8 cellular contexts compared by ENCODE assay signal in the genomic region with DNA sequence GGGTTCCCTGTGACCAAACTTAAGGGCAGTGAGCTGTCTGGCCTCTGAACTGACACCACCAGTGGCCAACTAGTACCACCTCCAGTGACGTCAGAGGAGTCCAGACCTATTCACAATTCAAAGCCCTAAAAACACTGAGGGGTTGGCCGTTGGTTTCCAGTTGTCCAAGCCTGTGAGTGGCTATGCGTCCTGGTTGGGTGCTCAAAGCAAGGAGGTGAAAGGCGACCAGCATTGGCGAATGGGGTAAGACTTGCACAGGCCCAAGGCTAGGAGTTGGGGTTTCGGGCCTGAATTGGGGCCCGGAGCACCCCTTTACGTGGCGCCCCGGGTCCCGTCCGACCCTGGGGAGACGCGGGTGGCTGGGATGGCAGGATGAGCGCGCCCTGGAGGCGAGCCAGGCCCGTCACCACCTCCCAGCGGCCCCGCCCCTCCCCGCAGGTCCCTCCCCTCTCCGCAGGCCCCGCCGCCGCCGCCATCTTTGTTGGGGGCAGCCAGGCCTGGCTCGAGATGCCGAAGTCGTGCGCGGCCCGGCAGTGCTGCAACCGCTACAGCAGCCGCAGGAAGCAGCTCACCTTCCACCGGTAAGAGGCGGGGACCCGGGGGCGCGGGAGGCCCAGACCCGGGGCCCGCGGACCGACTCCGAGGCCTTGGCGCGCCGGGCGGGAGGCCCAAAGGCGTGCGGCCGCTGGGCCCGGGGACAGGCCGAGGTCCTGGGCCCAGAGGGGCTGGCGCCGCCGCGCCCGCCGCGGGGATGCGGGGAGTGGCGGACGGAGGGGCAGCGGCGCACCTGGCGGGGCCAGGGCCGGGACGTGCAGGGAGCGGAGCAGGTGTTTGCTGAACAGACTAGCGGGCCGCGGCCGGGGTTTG. TPM values are rescaled to one million over a fixed set of nuclear protein-coding genes. Genes with fewer than 3 reads are reported as not detected.
DNase-seq lines count a peak whose midpoint lies in the region; ATAC-seq, FAIRE-seq and TF ChIP-seq lines count a peak whose summit lies in the region.

A gene with protein sequence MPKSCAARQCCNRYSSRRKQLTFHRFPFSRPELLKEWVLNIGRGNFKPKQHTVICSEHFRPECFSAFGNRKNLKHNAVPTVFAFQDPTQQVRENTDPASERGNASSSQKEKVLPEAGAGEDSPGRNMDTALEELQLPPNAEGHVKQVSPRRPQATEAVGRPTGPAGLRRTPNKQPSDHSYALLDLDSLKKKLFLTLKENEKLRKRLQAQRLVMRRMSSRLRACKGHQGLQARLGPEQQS (plus strand): TSS at position 157 of the 867 bp plus-strand sequence. CDS start 351 bp downstream, at position 508.

- H3K36me3 ChIP-seq in keratinocyte (ENCODE audit: control insufficient read depth in 2 of 2, extremely low read depth in 1 of 2, insufficient read depth in 2 of 2, low read length in 2 of 2): peaks cover 18 to 26% of the 10 kb centered on the region in 2 experiments

- TF ChIP-seq CTCF in keratinocyte (optimal IDR thresholded peaks at IDR 0.05 in 1 of 3, IDR thresholded peaks at IDR 0.05 in 1 of 3, conservative IDR thresholded peaks at IDR 0.05 in 1 of 3; ENCODE audit: extremely low read depth in 1 of 3, insufficient read depth in 2 of 3, low read length in 3 of 3): peak in 1 of 3 experiments; percentile 26

- DNase-seq in GM18507 (ENCODE audit: extremely low spot score, insufficient read length, low read depth): peak; percentile 84
- peak; percentile 80 for DNase-seq in NCI-H2196 treated with DMSO at 0.1 percent for 48 hours (lab: John Stamatoyannopoulos, UW; ENCODE audit: unreplicated experiment)
- peak; percentile 76 for DNase-seq in activated CD4-positive, CD25-positive, alpha-beta regulatory T cell treated with anti-CD3 and anti-CD28 coated beads, Interleukin-2, amount 50 U/mL, for 16 hours (ENCODE audit: low read depth, low spot score)
- DNase-seq in central memory CD4-positive, alpha-beta T cell: peak; percentile 82
- DNase-seq in keratinocyte (ENCODE audit: low read depth, low spot score): no peak
- peak; percentile 83 to 86 for DNase-seq in stimulated activated CD4-positive, alpha-beta T cell treated with anti-CD3 and anti-CD28 coated beads, Interleukin-15, amount 100 ng/mL, for 1 hour (ENCODE audit: low read depth in 1 of 2, low spot score in 1 of 2)

- peak within 1 kb of the TSS; percentile 67 for H3K27ac ChIP-seq in keratinocyte (ENCODE audit: control insufficient read depth, insufficient read depth, low read length)

- H3K27me3 ChIP-seq in keratinocyte (ENCODE audit: control insufficient read depth, extremely low read depth, insufficient read depth, low read length): no peaks in the 10 kb centered on the region

- H4K20me1 ChIP-seq in keratinocyte (ENCODE audit: control insufficient read depth, extremely low read depth, insufficient read depth, low read length): peaks cover 2% of the 10 kb centered on the region

- FAIRE-seq in A204.1 (lab: Jason Lieb, UNC) (peak; percentile 96), GM18507 (lab: Jason Lieb, UNC) (peak; percentile 86), keratinocyte (lab: Jason Lieb, UNC) (peak; percentile 20)

- H3K4me3 ChIP-seq in keratinocyte (ENCODE audit: control insufficient read depth in 2 of 3, extremely low read depth in 1 of 3, insufficient read depth in 2 of 3, low read depth in 1 of 3, low read length in 3 of 3): peak within 1 kb of the TSS; percentile 66 to 91 (median 88)

- peaks cover 11% of the 10 kb centered on the region for H3K4me1 ChIP-seq in keratinocyte (ENCODE audit: control insufficient read depth, extremely low read depth, insufficient read depth, low read length)

- H2AFZ ChIP-seq in keratinocyte (ENCODE audit: control insufficient read depth, low read length): peak within 1 kb of the TSS; percentile 74

- ATAC-seq in HG02981 (IDR thresholded peaks at IDR 0.05; ENCODE audit: unreplicated experiment): peak; percentile 77

- peaks cover 33% of the 10 kb centered on the region for H3K79me2 ChIP-seq in keratinocyte (ENCODE audit: control insufficient read depth, insufficient read depth, low read length)

- no peaks in the 10 kb centered on the region for H3K9me1 ChIP-seq in keratinocyte (ENCODE audit: control insufficient read depth, extremely low read depth, insufficient read depth, low read length)

- peak within 1 kb of the TSS; percentile 82 for H3K4me2 ChIP-seq in keratinocyte (ENCODE audit: control insufficient read depth, extremely low read depth, insufficient read depth, low read depth, low read length)

- peak within 1 kb of the TSS; percentile 80 for H3K9ac ChIP-seq in keratinocyte (ENCODE audit: control insufficient read depth, extremely low read depth, insufficient read depth, low read length)

- dilution Hi-C loops in keratinocyte (cut with MboI; ENCODE audit: extremely low pct_ligation_motif_present, low sequenced_read_pairs): no loop called here

- H3K9me3 ChIP-seq in keratinocyte (ENCODE audit: control insufficient read depth, low read depth, low read length): no peaks in the 10 kb centered on the region

RNA-seq across cellular contexts. Expression of the gene that starts here (rescaled TPM):
- 5.1 to 6.0 TPM (median 5.1 TPM) in 3 replicates for polyA plus RNA-seq in keratinocyte
- polyA plus RNA-seq in keratinocyte (2011; ENCODE audit: low read depth): 8.6 TPM
- 2.8 and 4.3 TPM in 2 replicates for polyA plus RNA-seq in keratinocyte (2011; cell fraction: cytosol; rRNA removed)
- 6.3 and 7.6 TPM in 2 replicates for polyA plus RNA-seq in keratinocyte (2011; cell fraction: nucleus; rRNA removed)
- 7.3 and 9.8 TPM in 2 replicates for polyA plus RNA-seq in keratinocyte (2012; ENCODE audit: low replicate concordance)
- polyA minus RNA-seq in keratinocyte: 2.4 to 17.0 TPM (median 3.1 TPM) in 3 replicates
- polyA minus RNA-seq in keratinocyte (2011; cell fraction: cytosol; rRNA and poly(A)+ RNA removed): 7.3 TPM
- 1.8 and 3.2 TPM in 2 replicates for polyA minus RNA-seq in keratinocyte (2011; cell fraction: nucleus; rRNA and poly(A)+ RNA removed)
